15 cellular contexts compared by ENCODE assay signal in the genomic region with DNA sequence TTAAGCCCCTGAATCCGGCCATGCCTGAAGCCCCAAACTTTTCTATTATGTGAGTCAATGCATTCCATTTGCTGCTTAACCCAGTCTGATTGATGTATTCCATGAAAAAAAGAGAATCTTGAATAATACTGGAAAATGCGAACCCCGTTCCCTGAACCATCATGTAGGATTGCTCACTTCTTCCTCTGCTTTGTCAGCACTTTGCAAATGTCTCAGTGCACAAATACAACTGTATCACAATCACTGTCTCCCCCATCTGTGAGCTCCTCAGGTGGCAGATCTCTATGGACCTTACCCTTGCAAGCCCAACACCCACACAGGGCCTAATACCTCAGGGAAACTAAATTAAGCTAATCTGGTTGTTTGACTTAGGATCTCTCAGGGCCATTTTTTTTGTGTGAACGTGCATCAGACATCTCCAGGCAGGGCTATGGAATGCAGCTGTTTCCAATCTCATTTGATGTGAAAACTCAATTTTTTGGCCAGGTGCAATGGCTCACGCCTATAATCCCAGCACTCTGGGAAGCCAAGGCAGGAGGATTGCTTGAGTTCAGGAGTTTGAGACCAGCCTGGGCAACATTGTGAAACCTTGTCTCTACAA. TPM values are rescaled to one million over a fixed set of nuclear protein-coding genes. Genes with fewer than 3 reads are reported as not detected.
DNase-seq lines count a peak whose midpoint lies in the region; ATAC-seq and TF ChIP-seq lines count a peak whose summit lies in the region.
"Had no signal": no experiment of that assay in that cellular context is flagged by ENCODE, and none has a peak within 500 bp of the region (broad histone marks: within the 10 kb centered on the region; RNA-seq: fewer than 3 reads in every experiment).

No MANE protein-coding gene starts in this region.

- TF ChIP-seq CTCF in SU-DHL-6 (IDR thresholded peaks at IDR 0.05; ENCODE audit: insufficient read depth, low read length, poor library complexity, severe bottlenecking) (no peak), chondrocyte (IDR thresholded peaks at IDR 0.05) (no peak), hepatocyte (IDR thresholded peaks at IDR 0.05; ENCODE audit: poor library complexity) (no peak)

- H3K9me3 ChIP-seq in SU-DHL-6 (ENCODE audit: insufficient read depth, low read length) (no peaks in the 10 kb centered on the region), hepatocyte (ENCODE audit: low read depth) (no peaks in the 10 kb centered on the region)
- H3K9me3 ChIP-seq: adrenal gland, SJSA1 had no signal

- 75% methylated on average over 5 of the region's 5 CpGs for WGBS in hepatocyte (ENCODE audit: low lambda C conversion rate, missing lambda C conversion rate)

- peaks cover 32% of the 10 kb centered on the region for H3F3A ChIP-seq in SU-DHL-6 (ENCODE audit: insufficient read depth)

- no peak overlapping the region for H2AFZ ChIP-seq in SU-DHL-6 (ENCODE audit: low read depth, low read length, severe bottlenecking)
- no peak overlapping the region for H2AFZ ChIP-seq in hepatocyte
- H2AFZ ChIP-seq: PC-9 had no signal

- H3K4me3 Mint-ChIP-seq in stimulated activated naive CD8-positive, alpha-beta T cell treated with anti-CD3 and anti-CD28 coated beads, Interleukin-15, Interleukin-2, amounts not matched to agents 100 ng/mL and 50 ng/mL, for 24 hours = peak overlapping the region; percentile 30
- H3K4me3 Mint-ChIP-seq in chondrocyte (ENCODE audit: unreplicated experiment) = no peak overlapping the region

- H3K27ac Mint-ChIP-seq in stimulated activated naive CD8-positive, alpha-beta T cell treated with anti-CD3 and anti-CD28 coated beads, Interleukin-15, Interleukin-2, amounts not matched to agents 100 ng/mL and 50 ng/mL, for 24 hours = peak overlapping the region; percentile 90
- H3K27ac Mint-ChIP-seq in chondrocyte (ENCODE audit: unreplicated experiment) = peak overlapping the region; percentile 2

- H3K9ac ChIP-seq in SU-DHL-6 (ENCODE audit: low read length) = 0 out of 2 replicates have a peak overlapping the region, but pooled peaks have one; percentile 84

- H3K4me3 ChIP-seq in SU-DHL-6 (ENCODE audit: insufficient read depth, low read length, poor library complexity, severe bottlenecking) (no peak overlapping the region), hepatocyte (no peak overlapping the region)
- H3K4me3 ChIP-seq: adrenal gland, PC-9, SJSA1 had no signal

- H3K27ac ChIP-seq in SU-DHL-6 (ENCODE audit: low read depth, low read length) (peak overlapping the region; percentile 74), hepatocyte (no peak overlapping the region)
- H3K27ac ChIP-seq: adrenal gland, PC-9, SJSA1 had no signal

- no peaks in the 10 kb centered on the region for H3K27me3 ChIP-seq in SU-DHL-6 (ENCODE audit: low read length)
- H3K27me3 ChIP-seq in hepatocyte = no peaks in the 10 kb centered on the region
- H3K27me3 ChIP-seq: adrenal gland had no signal

- H3K79me2 ChIP-seq in SU-DHL-6 (ENCODE audit: insufficient read depth, low read length) (no peaks in the 10 kb centered on the region), hepatocyte (peaks cover 4% of the 10 kb centered on the region)

- H3K9me2 ChIP-seq in SU-DHL-6 (replicated peaks; ENCODE audit: insufficient read depth, low read length) = no peaks in the 10 kb centered on the region
- no peaks in the 10 kb centered on the region for H3K9me2 ChIP-seq in hepatocyte (replicated peaks; ENCODE audit: insufficient read depth)

- no peaks in the 10 kb centered on the region for H3K4me1 ChIP-seq in hepatocyte (ENCODE audit: insufficient read depth)
- H3K4me1 ChIP-seq: adrenal gland had no signal

- H4K20me1 ChIP-seq in SU-DHL-6 (ENCODE audit: low read depth, low read length) = no peaks in the 10 kb centered on the region
- H4K20me1 ChIP-seq in hepatocyte (ENCODE audit: insufficient read depth, poor library complexity, severe bottlenecking) = no peaks in the 10 kb centered on the region

- H3K4me2 ChIP-seq in SU-DHL-6 (ENCODE audit: low read depth, low read length, poor library complexity, severe bottlenecking) = no peak overlapping the region
- no peak overlapping the region for H3K4me2 ChIP-seq in hepatocyte
- H3K4me2 ChIP-seq: PC-9 had no signal

- H3K4me1 Mint-ChIP-seq in stimulated activated naive CD8-positive, alpha-beta T cell treated with anti-CD3 and anti-CD28 coated beads, Interleukin-15, Interleukin-2, amounts not matched to agents 100 ng/mL and 50 ng/mL, for 24 hours (ENCODE audit: low read depth) = peaks cover 61% of the 10 kb centered on the region
- peaks cover 19% of the 10 kb centered on the region for H3K4me1 Mint-ChIP-seq in chondrocyte (ENCODE audit: low read depth)

- no peak for DNase-seq in stimulated activated naive CD8-positive, alpha-beta T cell treated with anti-CD3 and anti-CD28 coated beads, Interleukin-15, Interleukin-2, amounts not matched to agents 100 U/mL and 50 U/mL, for 24 hours
- DNase-seq in chondrocyte (ENCODE audit: low spot score) = no peak
- DNase-seq in NCI-H146 (lab: John Stamatoyannopoulos, UW) = no peak
- no peak for DNase-seq in DMS114 treated with DMSO at 0.1 percent for 48 hours (lab: John Stamatoyannopoulos, UW; ENCODE audit: unreplicated experiment)
- DNase-seq in hepatocyte (ENCODE audit: low spot score) = no peak
- DNase-seq: kidney glomerular epithelial cell, NCI-H2029 treated with DMSO at 0.1 percent for 48 hours, NCI-H524, PC-9 had no signal

- peaks cover 4% of the 10 kb centered on the region for H3K9me3 Mint-ChIP-seq in stimulated activated naive CD8-positive, alpha-beta T cell treated with anti-CD3 and anti-CD28 coated beads, Interleukin-15, Interleukin-2, amounts not matched to agents 100 ng/mL and 50 ng/mL, for 24 hours
- no peaks in the 10 kb centered on the region for H3K9me3 Mint-ChIP-seq in chondrocyte (ENCODE audit: low read depth)

- H3K36me3 Mint-ChIP-seq in stimulated activated naive CD8-positive, alpha-beta T cell treated with anti-CD3 and anti-CD28 coated beads, Interleukin-15, Interleukin-2, amounts not matched to agents 100 ng/mL and 50 ng/mL, for 24 hours (ENCODE audit: low read depth) = peaks cover 13% of the 10 kb centered on the region
- no peaks in the 10 kb centered on the region for H3K36me3 Mint-ChIP-seq in chondrocyte (ENCODE audit: low read depth)

- H3K27me3 Mint-ChIP-seq in stimulated activated naive CD8-positive, alpha-beta T cell treated with anti-CD3 and anti-CD28 coated beads, Interleukin-15, Interleukin-2, amounts not matched to agents 100 ng/mL and 50 ng/mL, for 24 hours = no peaks in the 10 kb centered on the region
- H3K27me3 Mint-ChIP-seq in chondrocyte (ENCODE audit: low read depth) = peaks cover 14% of the 10 kb centered on the region

- ATAC-seq in stimulated activated naive CD8-positive, alpha-beta T cell treated with anti-CD3 and anti-CD28 coated beads, Interleukin-15, Interleukin-2, amounts not matched to agents 100 U/mL and 50 U/mL, for 24 hours = no peak
- no peak for ATAC-seq in HG03521 (IDR thresholded peaks at IDR 0.05; ENCODE audit: unreplicated experiment)
- ATAC-seq: right cardiac atrium had no signal

- H3K36me3 ChIP-seq in SU-DHL-6 (ENCODE audit: low read length) (no peaks in the 10 kb centered on the region), hepatocyte (replicated peaks; ENCODE audit: insufficient read depth, low read depth) (no peaks in the 10 kb centered on the region)
- H3K36me3 ChIP-seq: adrenal gland, SJSA1 had no signal

RNA-seq across cellular contexts. Expression of a gene that starts 2.1 kb away (rescaled TPM):
- 14.5 to 16.2 TPM (median 15.2 TPM) in 3 replicates for total RNA-seq in chondrocyte
- 9.0 and 10.1 TPM in 2 replicates for total RNA-seq in hepatocyte
- 6.2 and 6.4 TPM in 2 replicates for polyA plus RNA-seq in hepatocyte

RNA-seq across cellular contexts. Expression of a gene that starts 55.3 kb away (rescaled TPM):
- total RNA-seq in chondrocyte (not detected in 3 replicates), hepatocyte (6.3 and 8.1 TPM in 2 replicates)
- 2.7 and 3.5 TPM in 2 replicates for polyA plus RNA-seq in hepatocyte
